ENCODE assay signal across 8 cellular contexts in the genomic region with DNA sequence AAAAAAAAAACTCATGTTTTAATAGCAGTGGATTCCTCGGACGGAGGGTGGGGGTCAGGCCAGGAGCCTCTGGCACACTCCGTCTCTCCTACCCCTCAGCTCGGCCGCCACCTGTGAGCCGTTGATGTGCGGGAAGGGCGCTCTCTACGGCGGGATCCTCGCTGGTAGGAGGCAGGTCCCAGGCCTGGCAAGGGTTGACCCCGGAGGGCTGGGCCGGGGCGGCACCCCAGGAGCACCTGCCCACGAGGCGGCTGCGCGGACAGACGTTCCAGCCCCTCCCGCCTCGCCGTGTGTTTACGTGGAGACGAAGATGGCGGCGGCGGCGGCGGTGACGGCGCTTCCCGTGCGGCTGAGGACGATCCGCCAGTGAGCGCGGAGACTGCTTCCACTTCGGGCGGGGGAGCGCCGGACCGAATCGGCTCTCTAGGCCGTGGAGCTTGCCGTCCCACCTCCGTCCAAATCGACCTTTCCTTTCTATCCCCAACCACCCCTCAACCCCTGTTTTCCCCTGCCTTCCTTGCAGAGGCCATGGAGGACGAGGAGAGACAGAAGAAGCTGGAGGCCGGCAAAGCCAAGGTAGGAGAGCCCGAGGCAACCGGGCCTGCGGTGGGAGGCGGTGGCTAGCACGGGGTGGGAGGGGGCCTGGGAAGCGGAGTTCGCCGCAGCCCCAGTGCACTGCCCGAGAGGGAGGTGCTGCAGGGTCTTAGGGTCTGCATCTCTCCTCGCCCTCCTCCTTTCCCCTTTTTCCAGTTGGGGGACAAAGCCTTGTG. TPM values are rescaled to one million over a fixed set of nuclear protein-coding genes. Genes with fewer than 3 reads are reported as not detected.
DNase-seq lines count a peak whose midpoint lies in the region; ATAC-seq and TF ChIP-seq lines count a peak whose summit lies in the region.

A gene (plus strand): TSS at position 291 of the 770 bp plus-strand sequence. CDS start 238 bp downstream, at position 529.

- POLR2A ChIA-PET in activated CD4-positive, alpha-beta memory T cell treated with anti-CD3 and anti-CD28 coated beads, Interleukin-2, amount 10 ng/mL, durations not matched to agents 7 days and 5 days (lab: Charles Lee), result interaction anchor here (0.9 to 3.1 kb wide), 16 partner anchors 8 to 1292 kb away, joined by 3 to 19 read pairs (median 5); a partner anchor contains a TSS

- H3K27me3 Mint-ChIP-seq in activated CD4-positive, alpha-beta memory T cell treated with anti-CD3 and anti-CD28 coated beads, Interleukin-2, amount 10 ng/mL, durations not matched to agents 7 days and 5 days, result no peaks in the 10 kb centered on the region

- ATAC-seq in GM19324 (IDR thresholded peaks at IDR 0.05; ENCODE audit: low FRiP score, unreplicated experiment), result peak; percentile 99
- ATAC-seq in HG03460 (IDR thresholded peaks at IDR 0.05; ENCODE audit: unreplicated experiment), result peak; percentile 92

- peak within 1 kb of the TSS; percentile 89 for H3K4me3 Mint-ChIP-seq in activated CD4-positive, alpha-beta memory T cell treated with anti-CD3 and anti-CD28 coated beads, Interleukin-2, amount 10 ng/mL, durations not matched to agents 7 days and 5 days

- peak within 1 kb of the TSS; percentile 75 for H3K27ac ChIP-seq in C4-2B

- H3K27ac Mint-ChIP-seq in activated CD4-positive, alpha-beta memory T cell treated with anti-CD3 and anti-CD28 coated beads, Interleukin-2, amount 10 ng/mL, durations not matched to agents 7 days and 5 days, result peak within 1 kb of the TSS; percentile 91

- no peak; the same call in 1 of the 2 replicates for TF ChIP-seq CTCF in C4-2B (conservative IDR thresholded peaks at IDR 0.05)

- CTCF ChIA-PET in activated CD4-positive, alpha-beta memory T cell treated with anti-CD3 and anti-CD28 coated beads, Interleukin-2, amount 10 ng/mL, durations not matched to agents 7 days and 5 days (lab: Charles Lee), result interaction anchor here (1.4 to 3.3 kb wide), 4 partner anchors 13 to 507 kb away, joined by 3 to 24 read pairs (median 9); a partner anchor contains a TSS

- H3K4me1 Mint-ChIP-seq in activated CD4-positive, alpha-beta memory T cell treated with anti-CD3 and anti-CD28 coated beads, Interleukin-2, amount 10 ng/mL, durations not matched to agents 7 days and 5 days, result peaks cover 33% of the 10 kb centered on the region

- H3K9me3 Mint-ChIP-seq in activated CD4-positive, alpha-beta memory T cell treated with anti-CD3 and anti-CD28 coated beads, Interleukin-2, amount 10 ng/mL, durations not matched to agents 7 days and 5 days, result no peaks in the 10 kb centered on the region

- peak; percentile 95 for DNase-seq in NCI-H69 (lab: John Stamatoyannopoulos, UW)
- peak; percentile 90 for DNase-seq in activated CD4-positive, alpha-beta memory T cell treated with anti-CD3 and anti-CD28 coated beads, Interleukin-2, amount 10 ng/mL, durations not matched to agents 7 days and 5 days
- peak; percentile 89 for DNase-seq in ecto neural progenitor cell (ENCODE audit: low spot score)
- DNase-seq in lung microvascular endothelial cell (ENCODE audit: low read depth in 2 of 2), result peak; percentile 87 to 88
- DNase-seq in stimulated activated CD4-positive, alpha-beta T cell treated with anti-CD3 and anti-CD28 coated beads, TNF-alpha, amount 100 ng/mL, for 48 hours (ENCODE audit: low read depth in 3 of 3), result peak; percentile 75 to 88 (median 81)

- peaks cover 5% of the 10 kb centered on the region for H3K36me3 Mint-ChIP-seq in activated CD4-positive, alpha-beta memory T cell treated with anti-CD3 and anti-CD28 coated beads, Interleukin-2, amount 10 ng/mL, durations not matched to agents 7 days and 5 days (ENCODE audit: low read depth)

RNA-seq across cellular contexts. Expression of the gene that starts here (rescaled TPM):
- 10 to 100 TPM; 32.4 to 41.7 TPM for total RNA-seq in activated CD4-positive, alpha-beta memory T cell treated with anti-CD3 and anti-CD28 coated beads, Interleukin-2, amount 10 ng/mL, durations not matched to agents 7 days and 5 days
- total RNA-seq in lung microvascular endothelial cell, result 23.3 and 36.1 TPM in 2 replicates

Comparison
In these comparisons a context has a peak if more than half of its experiments do, and no peak if none do; other contexts are left out.
1. Peak in every context shown above with its lines: DNase-seq, ATAC-seq and H3K27ac ChIP-seq.